ENCODE assay signal across 28 cellular contexts in the genomic region with DNA sequence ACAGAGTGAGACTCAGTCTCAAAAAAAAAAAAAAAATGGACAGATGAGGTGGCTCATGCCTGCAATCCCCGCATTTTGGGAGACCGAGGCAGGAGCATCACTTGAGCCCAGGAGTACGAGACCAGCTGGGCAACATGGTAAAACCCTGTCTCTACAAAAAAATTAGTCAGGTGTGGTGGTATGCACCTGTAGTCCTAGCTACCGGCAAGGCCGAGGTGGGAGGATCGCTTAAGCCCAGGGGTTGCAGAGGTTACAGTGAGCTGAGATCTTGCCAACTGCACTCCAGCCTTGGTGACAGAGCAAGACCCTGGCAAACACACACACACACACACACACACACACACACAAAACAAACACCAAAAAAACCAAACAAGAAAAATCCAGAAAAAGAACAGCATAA. TPM values are rescaled to one million over a fixed set of nuclear protein-coding genes. Genes with fewer than 3 reads are reported as not detected.
"Had no signal": no experiment of that assay in that cellular context is flagged by ENCODE, and none has a peak within 500 bp of the region (broad histone marks: within the 10 kb centered on the region; RNA-seq: fewer than 3 reads in every experiment).

No MANE protein-coding gene starts in this region.

- ATAC-seq: foreskin keratinocyte; gastroesophageal sphincter; heart right ventricle; left colon; naive thymus-derived CD4-positive, alpha-beta T cell; pancreas; stimulated activated memory B cell treated with anti-CD40 and anti-IgM and Interleukin-4, amounts not matched to agents 10 μg/mL and 1 μg/mL and 100 μg/mL, for 72 hours; stimulated activated naive CD8-positive, alpha-beta T cell treated with anti-CD3 and anti-CD28 coated beads, Interleukin-15, Interleukin-2, amounts not matched to agents 100 U/mL and 50 U/mL, for 24 hours had no signal

- DNase-seq: central memory CD4-positive, alpha-beta T cell; colonic mucosa; effector CD8-positive, alpha-beta T cell; foreskin keratinocyte; glutamatergic neuron; heart right ventricle; hippocampal formation; immature natural killer cell; islet precursor cell; kidney glomerular epithelial cell; left colon; mesenchymal stem cell; midbrain; naive thymus-derived CD4-positive, alpha-beta T cell; right lobe of liver; stimulated activated CD4-positive, alpha-beta T cell treated with anti-CD3 and anti-CD28 coated beads, Interleukin-2, amount 100 ng/mL, for 24 hours; stimulated activated CD4-positive, alpha-beta T cell treated with anti-CD3 and anti-CD28 coated beads, Interleukin-4, amount 100 ng/mL, for 24 hours; stimulated activated naive CD8-positive, alpha-beta T cell treated with anti-CD3 and anti-CD28 coated beads, Interleukin-15, Interleukin-2, amounts not matched to agents 100 U/mL and 50 U/mL, for 24 hours; substantia nigra; testis; tibial artery had no signal

- H3K27ac ChIP-seq: colonic mucosa, esophagus muscularis mucosa, foreskin keratinocyte, gastroesophageal sphincter, heart right ventricle, neutrophil, pancreas, right lobe of liver, testis, tibial artery had no signal

- H3K9me3 ChIP-seq: colonic mucosa, esophagus muscularis mucosa, gastroesophageal sphincter, heart right ventricle, neutrophil, pancreas, right lobe of liver, testis, tibial artery had no signal

- H3K4me1 ChIP-seq: colonic mucosa, esophagus muscularis mucosa, foreskin keratinocyte, gastroesophageal sphincter, heart right ventricle, pancreas, testis, tibial artery had no signal

- H3K36me3 ChIP-seq: colonic mucosa, esophagus muscularis mucosa, gastroesophageal sphincter, heart right ventricle, neutrophil, pancreas, right lobe of liver, tibial artery had no signal

- H3K4me3 ChIP-seq: colonic mucosa, esophagus muscularis mucosa, gastroesophageal sphincter, heart right ventricle, lung, pancreas, right lobe of liver, smooth muscle cell, testis, tibial artery had no signal

- H3K27me3 ChIP-seq: colonic mucosa, esophagus muscularis mucosa, gastroesophageal sphincter, heart right ventricle, pancreas, right lobe of liver, testis, tibial artery had no signal

RNA-seq across cellular contexts. Expression of a gene that starts 43.0 kb away (rescaled TPM):
- polyA plus RNA-seq: immature natural killer cell; naive thymus-derived CD4-positive, alpha-beta T cell had no signal
